8 cellular contexts compared by ENCODE assay signal in the genomic region with DNA sequence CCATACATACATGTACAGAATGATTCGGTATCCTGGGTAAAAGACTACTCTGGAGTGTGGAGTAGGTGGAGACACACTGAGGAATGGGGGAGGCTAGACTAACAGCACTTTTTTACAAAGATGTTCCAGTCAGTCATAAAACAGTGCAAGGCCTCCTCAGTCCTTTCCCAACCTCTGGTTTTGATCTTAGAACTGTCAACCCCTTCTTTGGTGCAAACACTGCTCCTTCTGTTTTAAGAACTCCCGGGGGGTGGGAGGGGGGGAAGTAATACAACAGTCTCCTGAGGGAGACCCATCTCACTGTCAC. TPM values are rescaled to one million over a fixed set of nuclear protein-coding genes. Genes with fewer than 3 reads are reported as not detected.
DNase-seq lines count a peak whose midpoint lies in the region; FAIRE-seq and TF ChIP-seq lines count a peak whose summit lies in the region.

No MANE protein-coding gene starts in this region.

- peak overlapping the region; percentile 79 to 93 (median 89) for H3K27ac ChIP-seq in adrenal gland
- H3K27ac ChIP-seq in keratinocyte (ENCODE audit: control insufficient read depth, insufficient read depth, low read length): no peak overlapping the region
- H3K27ac ChIP-seq in testis: peak overlapping the region; percentile 81 to 96

- FAIRE-seq in keratinocyte (lab: Jason Lieb, UNC): no peak

- 16 to 26% (median 20%) methylated on average over 1 to 2 of the region's 2 CpGs for WGBS in adrenal gland, 4 donors
- WGBS in testis, 2 donors: 2 to 4% methylated on average over 2 of the region's 2 CpGs

- H4K20me1 ChIP-seq in keratinocyte (ENCODE audit: control insufficient read depth, extremely low read depth, insufficient read depth, low read length): no peaks in the 10 kb centered on the region

- H3K9me3 ChIP-seq in adrenal gland (replicated peaks in 1 of 3) (no peaks in the 10 kb centered on the region), keratinocyte (ENCODE audit: control insufficient read depth, low read depth, low read length) (no peaks in the 10 kb centered on the region), testis (no peaks in the 10 kb centered on the region)

- H3K36me3 Mint-ChIP-seq in T-helper 2 cell treated with Interferon-gamma antibody and Interleukin-4, amounts not matched to agents 5 μg/mL and 100 μg/mL, for 36 hours (ENCODE audit: low read depth): peaks cover 5% of the 10 kb centered on the region

- TF ChIP-seq CTCF in adrenal gland (IDR thresholded peaks at IDR 0.05) (no peak), keratinocyte (optimal IDR thresholded peaks at IDR 0.05 in 1 of 3, IDR thresholded peaks at IDR 0.05 in 1 of 3, conservative IDR thresholded peaks at IDR 0.05 in 1 of 3; ENCODE audit: extremely low read depth in 1 of 3, insufficient read depth in 2 of 3, low read length in 3 of 3) (no peak), testis (IDR thresholded peaks at IDR 0.05) (no peak)

- H3K4me1 ChIP-seq in adrenal gland (replicated peaks in 1 of 2) (peaks cover 19 to 29% of the 10 kb centered on the region in 2 donors), keratinocyte (ENCODE audit: control insufficient read depth, extremely low read depth, insufficient read depth, low read length) (peaks cover 11% of the 10 kb centered on the region), testis (peaks cover 29% of the 10 kb centered on the region)

- intact Hi-C loops in adrenal gland (cut with DNase I): loop anchor here (5.0 to 10.0 kb wide), 2 partner anchors 65 to 68 kb away; no protein-coding TSS in a partner anchor
- intact Hi-C loops in testis (cut with DNase I; ENCODE audit: low total_unique reads): no loop called here

- H3K27ac Mint-ChIP-seq in T-helper 2 cell treated with Interferon-gamma antibody and Interleukin-4, amounts not matched to agents 5 μg/mL and 100 μg/mL, for 36 hours: peak overlapping the region; percentile 90

- H3K4me1 Mint-ChIP-seq in T-helper 2 cell treated with Interferon-gamma antibody and Interleukin-4, amounts not matched to agents 5 μg/mL and 100 μg/mL, for 36 hours (ENCODE audit: low read depth): peaks cover 44% of the 10 kb centered on the region

- H3K4me2 ChIP-seq in keratinocyte (ENCODE audit: control insufficient read depth, extremely low read depth, insufficient read depth, low read depth, low read length): peak overlapping the region; percentile 96

- dilution Hi-C loops in keratinocyte (cut with MboI; ENCODE audit: extremely low pct_ligation_motif_present, low sequenced_read_pairs): no loop called here

- TF ChIP-seq POLR2A in adrenal gland (IDR thresholded peaks at IDR 0.05) (no peak), testis (IDR thresholded peaks at IDR 0.05) (no peak)

- no peaks in the 10 kb centered on the region for H3K9me1 ChIP-seq in keratinocyte (ENCODE audit: control insufficient read depth, extremely low read depth, insufficient read depth, low read length)

- DNase-seq in T-helper 2 cell treated with Interferon-gamma antibody and Interleukin-4, amounts not matched to agents 5 μg/mL and 100 μg/mL, for 36 hours (ENCODE audit: low spot score): no peak
- DNase-seq in T-helper 2 cell: no peak
- no peak for DNase-seq in adrenal gland
- DNase-seq in keratinocyte (ENCODE audit: low read depth, low spot score): no peak
- no peak for DNase-seq in testis
- DNase-seq in DMS79 treated with DMSO at 0.1 percent for 48 hours (lab: John Stamatoyannopoulos, UW): no peak
- DNase-seq in A172 (ENCODE audit: low spot score): no peak
- DNase-seq in 8988T: no peak

- H3K79me2 ChIP-seq in keratinocyte (ENCODE audit: control insufficient read depth, insufficient read depth, low read length): no peaks in the 10 kb centered on the region

- H3K27me3 ChIP-seq in adrenal gland (no peaks in the 10 kb centered on the region), keratinocyte (ENCODE audit: control insufficient read depth, extremely low read depth, insufficient read depth, low read length) (peaks cover 13% of the 10 kb centered on the region), testis (no peaks in the 10 kb centered on the region)

- peak overlapping the region; percentile 76 for H3K9ac ChIP-seq in keratinocyte (ENCODE audit: control insufficient read depth, extremely low read depth, insufficient read depth, low read length)

- H3K36me3 ChIP-seq in adrenal gland (replicated peaks in 1 of 2) (no peaks in the 10 kb centered on the region), keratinocyte (ENCODE audit: control insufficient read depth in 2 of 2, extremely low read depth in 1 of 2, insufficient read depth in 2 of 2, low read length in 2 of 2) (no peaks in the 10 kb centered on the region), testis (ENCODE audit: low read depth, missing control alignments) (no peaks in the 10 kb centered on the region)

- no peaks in the 10 kb centered on the region for H3K9me3 Mint-ChIP-seq in T-helper 2 cell treated with Interferon-gamma antibody and Interleukin-4, amounts not matched to agents 5 μg/mL and 100 μg/mL, for 36 hours

- peaks cover 8% of the 10 kb centered on the region for H3K27me3 Mint-ChIP-seq in T-helper 2 cell treated with Interferon-gamma antibody and Interleukin-4, amounts not matched to agents 5 μg/mL and 100 μg/mL, for 36 hours (ENCODE audit: low read depth)

- H3K4me3 ChIP-seq in adrenal gland (peak overlapping the region in 2 of 4 donors; percentile 53 to 57), keratinocyte (ENCODE audit: control insufficient read depth in 2 of 3, extremely low read depth in 1 of 3, insufficient read depth in 2 of 3, low read depth in 1 of 3, low read length in 3 of 3) (peak overlapping the region in 2 of 3 experiments; percentile 52 to 77), testis (peak overlapping the region; percentile 62 to 70)

- H2AFZ ChIP-seq in keratinocyte (ENCODE audit: control insufficient read depth, low read length): peak overlapping the region; percentile 77

- H3K4me3 Mint-ChIP-seq in T-helper 2 cell treated with Interferon-gamma antibody and Interleukin-4, amounts not matched to agents 5 μg/mL and 100 μg/mL, for 36 hours: peak overlapping the region; percentile 87

RNA-seq across cellular contexts. Expression of gene MAP1A, which starts 7.5 kb away (rescaled TPM):
- total RNA-seq in adrenal gland: 10 to 100 TPM in 3 of 8 donors, 1 to 10 TPM in 5; 4.7 to 20.9 (median 9.2) TPM
- 10 to 100 TPM in 2 of 3 donors, 1 to 10 TPM in 1; 3.4 to 14.6 (median 10.0) TPM for polyA plus RNA-seq in adrenal gland
- 0.13 to 0.18 TPM (median 0.14 TPM) in 3 replicates for polyA plus RNA-seq in keratinocyte
- polyA plus RNA-seq in keratinocyte (2011; ENCODE audit: low read depth): 0.06 TPM
- 0.16 and 0.23 TPM in 2 replicates for polyA plus RNA-seq in keratinocyte (2011; cell fraction: cytosol; rRNA removed)
- 0.56 and 1.0 TPM in 2 replicates for polyA plus RNA-seq in keratinocyte (2011; cell fraction: nucleus; rRNA removed)
- 0.17 and 0.19 TPM in 2 replicates for polyA plus RNA-seq in keratinocyte (2012; ENCODE audit: low replicate concordance)
- polyA minus RNA-seq in keratinocyte: 0.42 to 1.5 TPM (median 0.76 TPM) in 3 replicates
- 0.38 TPM for polyA minus RNA-seq in keratinocyte (2011; cell fraction: cytosol; rRNA and poly(A)+ RNA removed)
- polyA minus RNA-seq in keratinocyte (2011; cell fraction: nucleus; rRNA and poly(A)+ RNA removed): 0.95 and 2.1 TPM in 2 replicates
- 10 to 100 TPM; 17.7 to 19.1 TPM for total RNA-seq in testis
- 11.4 TPM for polyA plus RNA-seq in testis (ENCODE audit: insufficient read depth, low read depth, low replicate concordance)
- total RNA-seq in A172 (2014; rRNA removed; shearing (Covaris generic)): 45.0 and 53.1 TPM in 2 replicates

RNA-seq across cellular contexts. Expression of gene TP53BP1, which starts 16.9 kb away (rescaled TPM):
- total RNA-seq in adrenal gland (10 to 100 TPM; 22.8 to 63.6 (median 43.8) TPM), testis (100 to 1,000 TPM; 112 to 133 TPM)
- polyA plus RNA-seq in adrenal gland (10 to 100 TPM; 32.9 to 45.3 (median 41.6) TPM), keratinocyte (26.2 to 36.7 TPM (median 30.7 TPM) in 3 replicates), testis (ENCODE audit: insufficient read depth, low read depth, low replicate concordance) (50.0 TPM)
- polyA plus RNA-seq in keratinocyte (2011; ENCODE audit: low read depth): 12.6 TPM
- polyA plus RNA-seq in keratinocyte (2011; cell fraction: cytosol; rRNA removed): 16.0 and 20.9 TPM in 2 replicates
- polyA plus RNA-seq in keratinocyte (2011; cell fraction: nucleus; rRNA removed): 68.7 and 71.0 TPM in 2 replicates
- 11.1 and 18.4 TPM in 2 replicates for polyA plus RNA-seq in keratinocyte (2012; ENCODE audit: low replicate concordance)
- 43.9 to 57.9 TPM (median 48.9 TPM) in 3 replicates for polyA minus RNA-seq in keratinocyte
- 16.9 TPM for polyA minus RNA-seq in keratinocyte (2011; cell fraction: cytosol; rRNA and poly(A)+ RNA removed)
- 47.1 and 88.3 TPM in 2 replicates for polyA minus RNA-seq in keratinocyte (2011; cell fraction: nucleus; rRNA and poly(A)+ RNA removed)
- total RNA-seq in A172 (2014; rRNA removed; shearing (Covaris generic)): 42.3 and 43.7 TPM in 2 replicates
